ENCODE assay signal across 11 cellular contexts in genomic region chr5:34587355-34588241, GRCh38.
A peak's percentile ranks its signal among the peaks of the same experiment; 100 is the strongest.
DNase-seq lines count a peak whose midpoint lies in the region; ATAC-seq and TF ChIP-seq lines count a peak whose summit lies in the region.
"Had no signal": no experiment of that assay in that cellular context is flagged by ENCODE, and none has a peak within 500 bp of the region (broad histone marks: within the 10 kb centered on the region; RNA-seq: fewer than 3 reads in every experiment).

No MANE protein-coding gene starts in this region.

- no peak for TF ChIP-seq CTCF in HEK293 (tag by site-specific recombination; IDR thresholded peaks at IDR 0.05)
- TF ChIP-seq CTCF in foreskin keratinocyte (conservative IDR thresholded peaks at IDR 0.05), result no peak
- no peak for TF ChIP-seq CTCF in GM10266 (IDR thresholded peaks at IDR 0.05; ENCODE audit: control insufficient read depth, insufficient read depth, low read depth, missing control alignments)

- CTCF ChIA-PET in HEK293 (lab: Yijun Ruan, JAX), result interaction anchor here (0.7 to 1.2 kb wide), 2 partner anchors 101 to 589 kb away, joined by 3 to 4 read pairs; no protein-coding TSS in a partner anchor

- POLR2A ChIA-PET in HEK293 (lab: Yijun Ruan, JAX), result interaction anchor here (0.8 kb wide), 1 partner anchor 69 kb away, joined by 3 read pairs; the partner anchor contains the start of gene RAI14

- H3K36me3 ChIP-seq in HEK293 (ENCODE audit: control insufficient read depth in 2 of 2, insufficient read depth in 1 of 2, low read length in 2 of 2), result no peaks in the 10 kb centered on the region
- no peaks in the 10 kb centered on the region for H3K36me3 ChIP-seq in SJSA1
- H3K36me3 ChIP-seq: spleen, upper lobe of left lung had no signal

- H3K4me1 ChIP-seq in HEK293 (ENCODE audit: control insufficient read depth, insufficient read depth, low read length) (peaks cover 12% of the 10 kb centered on the region), SJSA1 (replicated peaks) (peaks cover 37% of the 10 kb centered on the region), foreskin keratinocyte (peaks cover 35% of the 10 kb centered on the region)

- H3K27me3 ChIP-seq in SJSA1 (replicated peaks) (no peaks in the 10 kb centered on the region), foreskin keratinocyte (no peaks in the 10 kb centered on the region)
- H3K27me3 ChIP-seq: spleen, upper lobe of left lung had no signal

- ATAC-seq in foreskin keratinocyte, result peak; percentile 75
- ATAC-seq in GM19463 (IDR thresholded peaks at IDR 0.05; ENCODE audit: unreplicated experiment), result no peak
- ATAC-seq in HG02623 (IDR thresholded peaks at IDR 0.05; ENCODE audit: unreplicated experiment), result no peak
- ATAC-seq: T-helper 17 cell had no signal

- H3K9me3 ChIP-seq in HEK293 (ENCODE audit: control insufficient read depth, insufficient read depth, low read depth, low read length) (no peaks in the 10 kb centered on the region), SJSA1 (replicated peaks) (no peaks in the 10 kb centered on the region)
- H3K9me3 ChIP-seq: spleen, upper lobe of left lung had no signal

- H3K4me3 ChIP-seq in HEK293 (ENCODE audit: low read depth, low read length), result no peak overlapping the region
- no peak overlapping the region for H3K4me3 ChIP-seq in SJSA1
- H3K4me3 ChIP-seq: spleen, upper lobe of left lung had no signal

- DNase-seq in AG20443 (ENCODE audit: low spot score) (peak; percentile 48), SJSA1 (ENCODE audit: low read depth in 1 of 2, low spot score in 2 of 2) (peak; percentile 45 to 78), foreskin keratinocyte (peak in 1 of 2 donors; percentile 69), GM10266 (ENCODE audit: extremely low spot score) (no peak)
- no peak for DNase-seq in activated CD4-positive, alpha-beta T cell treated with anti-CD3 and anti-CD28 coated beads for 1 hour
- DNase-seq: spleen, T-helper 17 cell, upper lobe of left lung had no signal

- H3K27ac ChIP-seq in HEK293 (ENCODE audit: extremely low read depth, low read depth, low read length), result no peak overlapping the region; the same call in 1 of the 2 replicates
- H3K27ac ChIP-seq in SJSA1, result peak overlapping the region; percentile 96
- H3K27ac ChIP-seq in foreskin keratinocyte, result peak overlapping the region; percentile 73
- H3K27ac ChIP-seq: spleen had no signal

TF ChIP-seq in HEK293, 187 proteins besides CTCF, POLR2A, EP300 and RAD21 (continues in another document):
- peak; percentile 76 for TF ChIP-seq EGR2 (tag by site-specific recombination; IDR thresholded peaks at IDR 0.05; ENCODE audit: low read depth)
- peak; percentile 34; the same call in 1 of the 2 replicates for TF ChIP-seq ZNF692 (tag by site-specific recombination; IDR thresholded peaks at IDR 0.05)
- no peak for TF ChIP-seq ZNF341 (tag by site-specific recombination; IDR thresholded peaks at IDR 0.05; ENCODE audit: low read depth)
- TF ChIP-seq, protein P1, sequence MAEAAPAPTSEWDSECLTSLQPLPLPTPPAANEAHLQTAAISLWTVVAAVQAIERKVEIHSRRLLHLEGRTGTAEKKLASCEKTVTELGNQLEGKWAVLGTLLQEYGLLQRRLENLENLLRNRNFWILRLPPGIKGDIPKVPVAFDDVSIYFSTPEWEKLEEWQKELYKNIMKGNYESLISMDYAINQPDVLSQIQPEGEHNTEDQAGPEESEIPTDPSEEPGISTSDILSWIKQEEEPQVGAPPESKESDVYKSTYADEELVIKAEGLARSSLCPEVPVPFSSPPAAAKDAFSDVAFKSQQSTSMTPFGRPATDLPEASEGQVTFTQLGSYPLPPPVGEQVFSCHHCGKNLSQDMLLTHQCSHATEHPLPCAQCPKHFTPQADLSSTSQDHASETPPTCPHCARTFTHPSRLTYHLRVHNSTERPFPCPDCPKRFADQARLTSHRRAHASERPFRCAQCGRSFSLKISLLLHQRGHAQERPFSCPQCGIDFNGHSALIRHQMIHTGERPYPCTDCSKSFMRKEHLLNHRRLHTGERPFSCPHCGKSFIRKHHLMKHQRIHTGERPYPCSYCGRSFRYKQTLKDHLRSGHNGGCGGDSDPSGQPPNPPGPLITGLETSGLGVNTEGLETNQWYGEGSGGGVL (tag by site-specific recombination; IDR thresholded peaks at IDR 0.05), result peak; percentile 22; the same call in 1 of the 2 replicates
- no peak for TF ChIP-seq GFI1B (tag by site-specific recombination; IDR thresholded peaks at IDR 0.05)
- TF ChIP-seq SP7 (tag by site-specific recombination; IDR thresholded peaks at IDR 0.05), result peak; percentile 32; the same call in 1 of the 2 replicates
- no peak for TF ChIP-seq ZNF146 (tag by site-specific recombination; IDR thresholded peaks at IDR 0.05)
- TF ChIP-seq PRDM1 (tag by site-specific recombination; IDR thresholded peaks at IDR 0.05), result peak; percentile 78
- TF ChIP-seq ZNF776 (tag by site-specific recombination; IDR thresholded peaks at IDR 0.05; ENCODE audit: borderline replicate concordance), result no peak
- no peak for TF ChIP-seq ZNF175 (tag by site-specific recombination; IDR thresholded peaks at IDR 0.05)
- TF ChIP-seq ZFHX2 (tag by site-specific recombination; conservative IDR thresholded peaks at IDR 0.05), result peak; percentile 73
- TF ChIP-seq, protein P2, sequence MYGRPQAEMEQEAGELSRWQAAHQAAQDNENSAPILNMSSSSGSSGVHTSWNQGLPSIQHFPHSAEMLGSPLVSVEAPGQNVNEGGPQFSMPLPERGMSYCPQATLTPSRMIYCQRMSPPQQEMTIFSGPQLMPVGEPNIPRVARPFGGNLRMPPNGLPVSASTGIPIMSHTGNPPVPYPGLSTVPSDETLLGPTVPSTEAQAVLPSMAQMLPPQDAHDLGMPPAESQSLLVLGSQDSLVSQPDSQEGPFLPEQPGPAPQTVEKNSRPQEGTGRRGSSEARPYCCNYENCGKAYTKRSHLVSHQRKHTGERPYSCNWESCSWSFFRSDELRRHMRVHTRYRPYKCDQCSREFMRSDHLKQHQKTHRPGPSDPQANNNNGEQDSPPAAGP (tag by site-specific recombination; IDR thresholded peaks at IDR 0.05), result 0 out of 2 replicates have a peak, but pooled peaks have one; percentile 15
- TF ChIP-seq ZNF544 (tag by site-specific recombination; IDR thresholded peaks at IDR 0.05), result no peak
- TF ChIP-seq ZNF280D (tag by site-specific recombination; IDR thresholded peaks at IDR 0.05), result no peak
- no peak for TF ChIP-seq SALL2 (tag by site-specific recombination; IDR thresholded peaks at IDR 0.05; ENCODE audit: borderline replicate concordance)
- TF ChIP-seq BCL11A (tag by site-specific recombination; IDR thresholded peaks at IDR 0.05; ENCODE audit: low read depth), result no peak
- TF ChIP-seq ZNF473 (tag by site-specific recombination; IDR thresholded peaks at IDR 0.05), result no peak
- TF ChIP-seq ZBTB8A (tag by site-specific recombination; IDR thresholded peaks at IDR 0.05), result no peak
- TF ChIP-seq ZNF311 (tag by site-specific recombination; IDR thresholded peaks at IDR 0.05; ENCODE audit: borderline replicate concordance), result no peak

Comparison
In these comparisons a context has a peak if more than half of its experiments do, and no peak if none do; other contexts are left out.
1. DNase-seq: peak in AG20443 (single experiment) and SJSA1 (2 of 2); none in activated CD4-positive, alpha-beta T cell treated with anti-CD3 and anti-CD28 coated beads for 1 hour (single experiment) and GM10266 (single experiment).